ENCODE assay signal across 2 cellular contexts in the genomic region with DNA sequence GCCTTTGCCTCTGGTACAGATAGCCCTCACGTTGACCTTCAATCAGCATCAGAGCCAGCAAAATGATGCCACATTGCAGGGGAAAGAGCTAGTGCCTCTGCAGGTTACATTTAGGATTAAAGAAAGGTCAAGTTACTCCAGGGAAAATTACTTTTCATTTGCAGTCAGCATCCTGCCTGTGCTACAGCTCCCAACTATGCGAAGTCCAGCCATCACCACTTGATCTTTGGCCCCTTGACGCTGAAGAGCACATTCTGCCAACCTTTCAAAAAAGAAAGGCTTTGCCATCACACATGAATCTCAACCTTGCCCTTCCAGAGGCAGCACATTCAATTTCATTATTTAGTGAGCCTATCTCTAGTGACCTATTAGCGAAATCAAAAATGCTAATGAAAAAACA.
TF ChIP-seq lines count a peak whose summit lies in the region.

No MANE protein-coding gene starts in this region.

TF ChIP-seq in endothelial cell of umbilical vein, 7 proteins besides CTCF, POLR2A, EP300 and RAD21 (continued from another document):
- TF ChIP-seq FOS (IDR thresholded peaks at IDR 0.05; ENCODE audit: borderline replicate concordance, insufficient read depth, low read length) (no peak), POLR2AphosphoS5 (IDR thresholded peaks at IDR 0.05; ENCODE audit: insufficient read depth, low read depth, low read length) (no peak), MYC (IDR thresholded peaks at IDR 0.05; ENCODE audit: low read depth, low read length) (no peak), JUN (IDR thresholded peaks at IDR 0.05; ENCODE audit: borderline replicate concordance, insufficient read depth, insufficient read length, low read depth) (no peak), EZH2 (IDR thresholded peaks at IDR 0.05; ENCODE audit: borderline replicate concordance, low read depth, low read length, severe bottlenecking) (no peak)
- TF ChIP-seq, protein P1, sequence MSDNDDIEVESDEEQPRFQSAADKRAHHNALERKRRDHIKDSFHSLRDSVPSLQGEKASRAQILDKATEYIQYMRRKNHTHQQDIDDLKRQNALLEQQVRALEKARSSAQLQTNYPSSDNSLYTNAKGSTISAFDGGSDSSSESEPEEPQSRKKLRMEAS (IDR thresholded peaks at IDR 0.05; ENCODE audit: insufficient read depth, insufficient read length): no peak

TF ChIP-seq in HEK293T, 16 proteins besides CTCF, POLR2A, EP300 and RAD21 (continued from another document):
- TF ChIP-seq, protein P2, sequence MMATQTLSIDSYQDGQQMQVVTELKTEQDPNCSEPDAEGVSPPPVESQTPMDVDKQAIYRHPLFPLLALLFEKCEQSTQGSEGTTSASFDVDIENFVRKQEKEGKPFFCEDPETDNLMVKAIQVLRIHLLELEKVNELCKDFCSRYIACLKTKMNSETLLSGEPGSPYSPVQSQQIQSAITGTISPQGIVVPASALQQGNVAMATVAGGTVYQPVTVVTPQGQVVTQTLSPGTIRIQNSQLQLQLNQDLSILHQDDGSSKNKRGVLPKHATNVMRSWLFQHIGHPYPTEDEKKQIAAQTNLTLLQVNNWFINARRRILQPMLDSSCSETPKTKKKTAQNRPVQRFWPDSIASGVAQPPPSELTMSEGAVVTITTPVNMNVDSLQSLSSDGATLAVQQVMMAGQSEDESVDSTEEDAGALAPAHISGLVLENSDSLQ (IDR thresholded peaks at IDR 0.05): no peak
- TF ChIP-seq HDGF (IDR thresholded peaks at IDR 0.05; ENCODE audit: borderline replicate concordance) (no peak), L3MBTL2 (conservative IDR thresholded peaks at IDR 0.05) (no peak), TARDBP (IDR thresholded peaks at IDR 0.05) (no peak), ARNT (IDR thresholded peaks at IDR 0.05) (no peak), ELF4 (IDR thresholded peaks at IDR 0.05) (no peak), LEF1 (IDR thresholded peaks at IDR 0.05; ENCODE audit: borderline replicate concordance) (no peak), CTBP1 (IDR thresholded peaks at IDR 0.05; ENCODE audit: borderline replicate concordance) (no peak), SUZ12 (IDR thresholded peaks at IDR 0.05) (no peak), BHLHE40 (IDR thresholded peaks at IDR 0.05; ENCODE audit: borderline replicate concordance) (no peak), ZNF384 (IDR thresholded peaks at IDR 0.05) (no peak)
